10 cellular contexts compared by ENCODE assay signal in the genomic region with DNA sequence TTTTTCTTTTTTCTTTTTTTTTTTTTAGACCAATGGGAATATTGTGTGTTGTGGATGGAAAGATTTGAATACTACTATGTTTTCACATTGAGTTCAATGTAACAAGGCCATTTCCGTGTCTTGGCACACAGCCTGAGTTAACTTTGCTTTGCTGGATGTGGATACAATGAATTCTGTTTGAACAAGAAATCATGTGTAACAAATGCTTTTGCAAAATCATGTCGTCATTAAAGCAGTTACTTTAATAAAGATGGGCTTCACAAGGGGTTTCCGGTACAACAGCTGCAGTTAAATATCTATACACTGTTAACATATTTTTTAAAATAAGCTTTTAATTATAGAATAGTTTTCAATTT. TPM values are rescaled to one million over a fixed set of nuclear protein-coding genes. Genes with fewer than 3 reads are reported as not detected.
DNase-seq lines count a peak whose midpoint lies in the region; ATAC-seq, FAIRE-seq and TF ChIP-seq lines count a peak whose summit lies in the region.
"Had no signal": no experiment of that assay in that cellular context is flagged by ENCODE, and none has a peak within 500 bp of the region (broad histone marks: within the 10 kb centered on the region; RNA-seq: fewer than 3 reads in every experiment).

No MANE protein-coding gene starts in this region.

- POLR2A ChIA-PET in activated CD4-positive, alpha-beta memory T cell treated with anti-CD3 and anti-CD28 coated beads for 36 hours (lab: Charles Lee), result no interaction called here

- H2AFZ ChIP-seq in astrocyte (ENCODE audit: low read depth, low read length) (no peak overlapping the region), osteoblast (ENCODE audit: low read length) (no peak overlapping the region)

- no peaks in the 10 kb centered on the region for H3K36me3 ChIP-seq in astrocyte (ENCODE audit: insufficient read depth, low read length)
- no peaks in the 10 kb centered on the region for H3K36me3 ChIP-seq in osteoblast (ENCODE audit: insufficient read depth, low read length)

- H3K9me3 ChIP-seq in astrocyte (ENCODE audit: insufficient read depth, low read depth, low read length), result no peaks in the 10 kb centered on the region
- H3K9me3 ChIP-seq in osteoblast (ENCODE audit: low read depth, low read length), result no peaks in the 10 kb centered on the region

- H3K79me2 ChIP-seq in astrocyte (ENCODE audit: insufficient read depth, low read length) (no peaks in the 10 kb centered on the region), osteoblast (ENCODE audit: insufficient read depth, low read length) (no peaks in the 10 kb centered on the region)

- no peak for FAIRE-seq in astrocyte (lab: Jason Lieb, UNC)

- H3K9ac ChIP-seq in astrocyte (ENCODE audit: low read length), result no peak overlapping the region

- H3K4me1 ChIP-seq in astrocyte (ENCODE audit: insufficient read depth, low read length) (peaks cover 16% of the 10 kb centered on the region), osteoblast (ENCODE audit: insufficient read depth, low read length) (peaks cover 8% of the 10 kb centered on the region)

- H3K4me3 ChIP-seq in astrocyte (ENCODE audit: insufficient read depth, low read depth, low read length) (no peak overlapping the region), osteoblast (ENCODE audit: insufficient read depth, low read length) (no peak overlapping the region)

- H4K20me1 ChIP-seq in astrocyte (ENCODE audit: insufficient read depth, low read length), result no peaks in the 10 kb centered on the region
- no peaks in the 10 kb centered on the region for H4K20me1 ChIP-seq in osteoblast (ENCODE audit: insufficient read depth, low read length)

- H3K27me3 ChIP-seq in astrocyte (ENCODE audit: insufficient read depth, low read length) (no peaks in the 10 kb centered on the region), osteoblast (ENCODE audit: insufficient read depth, low read length) (no peaks in the 10 kb centered on the region)

- peak overlapping the region; percentile 43 for H3K4me2 ChIP-seq in astrocyte (ENCODE audit: low read length)
- no peak overlapping the region for H3K4me2 ChIP-seq in osteoblast (ENCODE audit: insufficient read depth, low read length)

- H3K4me3 Mint-ChIP-seq in astrocyte (ENCODE audit: unreplicated experiment), result no peak overlapping the region
- no peak overlapping the region for H3K4me3 Mint-ChIP-seq in mesothelial cell of epicardium
- no peak overlapping the region for H3K4me3 Mint-ChIP-seq in activated CD4-positive, alpha-beta memory T cell treated with anti-CD3 and anti-CD28 coated beads for 36 hours

- H3K9me3 Mint-ChIP-seq in astrocyte (ENCODE audit: unreplicated experiment) (peaks cover 4% of the 10 kb centered on the region), mesothelial cell of epicardium (no peaks in the 10 kb centered on the region)
- H3K9me3 Mint-ChIP-seq in activated CD4-positive, alpha-beta memory T cell treated with anti-CD3 and anti-CD28 coated beads for 36 hours, result peaks cover 2% of the 10 kb centered on the region

- H3K27ac Mint-ChIP-seq in astrocyte (ENCODE audit: unreplicated experiment) (peak overlapping the region; percentile 88), mesothelial cell of epicardium (peak overlapping the region; percentile 86)
- H3K27ac Mint-ChIP-seq in activated CD4-positive, alpha-beta memory T cell treated with anti-CD3 and anti-CD28 coated beads for 36 hours, result no peak overlapping the region

- peak; percentile 80 for DNase-seq in DMS153 treated with DMSO at 0.1 percent for 48 hours (lab: John Stamatoyannopoulos, UW; ENCODE audit: unreplicated experiment)
- DNase-seq in astrocyte (ENCODE audit: low read depth), result peak; percentile 41
- DNase-seq in mesothelial cell of epicardium (ENCODE audit: low spot score in 2 of 2, unreplicated experiment in 2 of 2), result no peak
- DNase-seq in activated CD4-positive, alpha-beta memory T cell treated with anti-CD3 and anti-CD28 coated beads for 36 hours, result no peak
- DNase-seq in stimulated activated naive CD4-positive, alpha-beta T cell (lab: John Stamatoyannopoulos, UW), result no peak
- DNase-seq in osteoblast (ENCODE audit: insufficient read length, low spot score, missing footprints), result no peak
- DNase-seq: activated T-cell treated with anti-CD3 and anti-CD28 coated beads, Interleukin-2, amount 50 U/mL, for 1 hour; hypothalamus had no signal

- TF ChIP-seq CTCF in astrocyte (IDR thresholded peaks at IDR 0.05; ENCODE audit: insufficient read depth, low read depth, low read length) (no peak), mesothelial cell of epicardium (IDR thresholded peaks at IDR 0.05; ENCODE audit: unreplicated experiment) (no peak), osteoblast (IDR thresholded peaks at IDR 0.05; ENCODE audit: extremely low read depth, low read depth, low read length) (no peak)

- intact Hi-C loops in activated CD4-positive, alpha-beta memory T cell treated with anti-CD3 and anti-CD28 coated beads for 36 hours (cut with micrococcal nuclease), result no loop called here

- CTCF ChIA-PET in activated CD4-positive, alpha-beta memory T cell treated with anti-CD3 and anti-CD28 coated beads for 36 hours (lab: Charles Lee), result no interaction called here

- peak overlapping the region; percentile 48 for H3K27ac ChIP-seq in astrocyte (ENCODE audit: low read depth, low read length)
- no peak overlapping the region for H3K27ac ChIP-seq in osteoblast (ENCODE audit: low read depth, low read length)

- H3K4me1 Mint-ChIP-seq in astrocyte (ENCODE audit: low read depth, unreplicated experiment) (peaks cover 10% of the 10 kb centered on the region), mesothelial cell of epicardium (peaks cover 14% of the 10 kb centered on the region)
- no peaks in the 10 kb centered on the region for H3K4me1 Mint-ChIP-seq in activated CD4-positive, alpha-beta memory T cell treated with anti-CD3 and anti-CD28 coated beads for 36 hours (ENCODE audit: low read depth)

- ATAC-seq in HG02759 (IDR thresholded peaks at IDR 0.05; ENCODE audit: unreplicated experiment) (peak; percentile 24), GM21526 (IDR thresholded peaks at IDR 0.05; ENCODE audit: low FRiP score, unreplicated experiment) (no peak)

- H3K36me3 Mint-ChIP-seq in astrocyte (ENCODE audit: low read depth, unreplicated experiment) (no peaks in the 10 kb centered on the region), mesothelial cell of epicardium (no peaks in the 10 kb centered on the region)
- no peaks in the 10 kb centered on the region for H3K36me3 Mint-ChIP-seq in activated CD4-positive, alpha-beta memory T cell treated with anti-CD3 and anti-CD28 coated beads for 36 hours

- no peaks in the 10 kb centered on the region for H3K27me3 Mint-ChIP-seq in astrocyte (ENCODE audit: low read depth, unreplicated experiment)
- H3K27me3 Mint-ChIP-seq in mesothelial cell of epicardium (ENCODE audit: low read depth), result no peaks in the 10 kb centered on the region
- H3K27me3 Mint-ChIP-seq in activated CD4-positive, alpha-beta memory T cell treated with anti-CD3 and anti-CD28 coated beads for 36 hours, result peaks cover 5% of the 10 kb centered on the region

RNA-seq across cellular contexts. Expression of gene ENTPD1, which starts 13.5 kb away (rescaled TPM):
- total RNA-seq in astrocyte (0.77 and 0.95 TPM in 2 replicates), mesothelial cell of epicardium (1.1 to 1.5 TPM (median 1.2 TPM) in 3 replicates), osteoblast (7.6 and 10.6 TPM in 2 replicates)
- total RNA-seq in activated CD4-positive, alpha-beta memory T cell treated with anti-CD3 and anti-CD28 coated beads for 36 hours, result 1 to 10 TPM; 2.5 to 2.8 TPM

RNA-seq across cellular contexts. Expression of gene TCTN3, which starts 48.8 kb away (rescaled TPM):
- total RNA-seq in astrocyte (43.3 and 44.3 TPM in 2 replicates), mesothelial cell of epicardium (44.4 to 49.7 TPM (median 45.7 TPM) in 3 replicates), osteoblast (34.4 and 44.2 TPM in 2 replicates)
- 10 to 100 TPM; 22.9 to 26.3 TPM for total RNA-seq in activated CD4-positive, alpha-beta memory T cell treated with anti-CD3 and anti-CD28 coated beads for 36 hours

Comparison
In these comparisons a context has a peak if more than half of its experiments do, and no peak if none do; other contexts are left out.
1. DNase-seq: peak in DMS153 treated with DMSO at 0.1 percent for 48 hours (single experiment) and astrocyte (single experiment); none in mesothelial cell of epicardium (0 of 2), activated CD4-positive, alpha-beta memory T cell treated with anti-CD3 and anti-CD28 coated beads for 36 hours (single experiment), stimulated activated naive CD4-positive, alpha-beta T cell (0 of 6) and osteoblast (single experiment).